9 cellular contexts compared by ENCODE assay signal in genomic region chr3:181210275-181210674, GRCh38.
DNase-seq lines count a peak whose midpoint lies in the region; ATAC-seq and TF ChIP-seq lines count a peak whose summit lies in the region.
"Had no signal": no experiment of that assay in that cellular context is flagged by ENCODE, and none has a peak within 500 bp of the region (broad histone marks: within the 10 kb centered on the region; RNA-seq: fewer than 3 reads in every experiment).

No MANE protein-coding gene starts in this region.

- no peaks in the 10 kb centered on the region for H3K9me3 Mint-ChIP-seq in endothelial cell (ENCODE audit: unreplicated experiment)
- H3K9me3 Mint-ChIP-seq: activated B cell treated with CpG ODN at 0.5 μM for 24 hours had no signal

- ATAC-seq in stimulated activated naive CD8-positive, alpha-beta T cell treated with anti-CD3 and anti-CD28 coated beads, Interleukin-15, Interleukin-2, amounts not matched to agents 100 U/mL and 50 U/mL, for 24 hours = no peak

- H3K27me3 Mint-ChIP-seq in endothelial cell (ENCODE audit: unreplicated experiment) = no peaks in the 10 kb centered on the region

- peak; percentile 71 for TF ChIP-seq CTCF in endothelial cell (IDR thresholded peaks at IDR 0.05; ENCODE audit: unreplicated experiment)

- H3K36me3 Mint-ChIP-seq in endothelial cell (ENCODE audit: low read depth, unreplicated experiment) = no peaks in the 10 kb centered on the region

- DNase-seq in NCI-H2227 (lab: John Stamatoyannopoulos, UW; ENCODE audit: unreplicated experiment) (peak; percentile 52), NCI-H2227 treated with DMSO at 0.1 percent for 48 hours (lab: John Stamatoyannopoulos, UW) (no peak), NCI-H460 (ENCODE audit: extremely low read depth, low read depth) (peak; percentile 13), endothelial cell (ENCODE audit: low spot score) (no peak), retina (peak; percentile 13), cortex of kidney (lab: John Stamatoyannopoulos, UW) (no peak)
- DNase-seq in stimulated activated naive CD8-positive, alpha-beta T cell treated with anti-CD3 and anti-CD28 coated beads, Interleukin-15, Interleukin-2, amounts not matched to agents 100 U/mL and 50 U/mL, for 24 hours = no peak
- no peak for DNase-seq in activated CD4-positive, CD25-positive, alpha-beta regulatory T cell treated with anti-CD3 and anti-CD28 coated beads, Interleukin-2, amount 50 U/mL, for 72 hours
- DNase-seq: activated B cell treated with CpG ODN at 0.5 μM for 24 hours had no signal

- no peak overlapping the region for H3K27ac Mint-ChIP-seq in endothelial cell (ENCODE audit: unreplicated experiment)
- H3K27ac Mint-ChIP-seq: activated B cell treated with CpG ODN at 0.5 μM for 24 hours had no signal

- no peak overlapping the region for H3K4me3 Mint-ChIP-seq in endothelial cell (ENCODE audit: unreplicated experiment)
- H3K4me3 Mint-ChIP-seq: activated B cell treated with CpG ODN at 0.5 μM for 24 hours had no signal

- peaks cover 4% of the 10 kb centered on the region for H3K4me1 Mint-ChIP-seq in endothelial cell (ENCODE audit: unreplicated experiment)
- H3K4me1 Mint-ChIP-seq: activated B cell treated with CpG ODN at 0.5 μM for 24 hours had no signal

Comparison
In these comparisons a context has a peak if more than half of its experiments do, and no peak if none do; other contexts are left out.
1. DNase-seq: peak in NCI-H2227 (single experiment), NCI-H460 (single experiment) and retina (single experiment); none in NCI-H2227 treated with DMSO at 0.1 percent for 48 hours (single experiment), endothelial cell (single experiment), stimulated activated naive CD8-positive, alpha-beta T cell treated with anti-CD3 and anti-CD28 coated beads, Interleukin-15, Interleukin-2, amounts not matched to agents 100 U/mL and 50 U/mL, for 24 hours (single experiment), cortex of kidney (single experiment) and activated CD4-positive, CD25-positive, alpha-beta regulatory T cell treated with anti-CD3 and anti-CD28 coated beads, Interleukin-2, amount 50 U/mL, for 72 hours (single experiment).